In genomic region chr11:125494033-125494364, GRCh38 we compare ENCODE assay signal across 11 cellular contexts. TPM values are rescaled to one million over a fixed set of nuclear protein-coding genes. Genes with fewer than 3 reads are reported as not detected.
A peak's percentile ranks its signal among the peaks of the same experiment; 100 is the strongest.
DNase-seq lines count a peak whose midpoint lies in the region; ATAC-seq and TF ChIP-seq lines count a peak whose summit lies in the region.
"Had no signal": no experiment of that assay in that cellular context is flagged by ENCODE, and none has a peak within 500 bp of the region (broad histone marks: within the 10 kb centered on the region; RNA-seq: fewer than 3 reads in every experiment).

No MANE protein-coding gene starts in this region.

- H3K79me2 ChIP-seq in H9 (ENCODE audit: insufficient read depth, low read length) = no peaks in the 10 kb centered on the region
- H3K79me2 ChIP-seq: parathyroid adenoma had no signal

- no peak overlapping the region for H3K9ac ChIP-seq in H9 (ENCODE audit: extremely low read depth, insufficient read length, low read length)
- H3K9ac ChIP-seq: parathyroid adenoma had no signal

- no peak overlapping the region for H2BK15ac ChIP-seq in H9 (ENCODE audit: low read depth, low read length)

- POLR2A ChIA-PET in AG04449 (lab: Yijun Ruan, JAX) = no interaction called here

- no peaks in the 10 kb centered on the region for H3K79me1 ChIP-seq in H9 (ENCODE audit: insufficient read depth, low read depth, low read length, poor library complexity, severe bottlenecking)

- H3K23ac ChIP-seq in H9 (ENCODE audit: insufficient read length, low read depth, low read length) = no peak overlapping the region

- no peak overlapping the region for H2BK5ac ChIP-seq in H9 (ENCODE audit: insufficient read length, low read length)

- H3K27me3 Mint-ChIP-seq in H9 (ENCODE audit: low read depth) = peaks cover 21% of the 10 kb centered on the region
- peaks cover 29 to 30% of the 10 kb centered on the region in 2 donors for H3K27me3 Mint-ChIP-seq in effector memory CD8-positive, alpha-beta T cell

- H3K27ac Mint-ChIP-seq in H9 = peak overlapping the region in 1 of 3 experiments; percentile 97; a peak in 1 of 7 replicates
- peak overlapping the region; percentile 63 to 87 for H3K27ac Mint-ChIP-seq in effector memory CD8-positive, alpha-beta T cell

- no peak overlapping the region for H2AFZ ChIP-seq in H9 (ENCODE audit: low read length)
- H2AFZ ChIP-seq: parathyroid adenoma had no signal

- H2BK120ac ChIP-seq in H9 (ENCODE audit: low read depth, low read length, poor library complexity, severe bottlenecking) = no peak overlapping the region

- H2AK5ac ChIP-seq in H9 (ENCODE audit: insufficient read length, low read length) = no peak overlapping the region

- no peak overlapping the region for H3T11ph ChIP-seq in H9 (ENCODE audit: low read length)

- H3K36me3 Mint-ChIP-seq in H9 (ENCODE audit: insufficient read depth in 1 of 3, low read depth in 3 of 3) = peaks cover 10 to 15% (median 11%) of the 10 kb centered on the region in 3 experiments; a peak in 6 of 7 replicates
- H3K36me3 Mint-ChIP-seq in effector memory CD8-positive, alpha-beta T cell (ENCODE audit: insufficient read depth) = peaks cover 9% of the 10 kb centered on the region

- CTCF ChIA-PET in AG04449 (lab: Yijun Ruan, JAX) = interaction anchor here (1.4 kb wide), 1 partner anchor 33 kb away, joined by 3 read pairs; no protein-coding TSS in a partner anchor

- H3K4me1 ChIP-seq in H9 (ENCODE audit: insufficient read depth, low read length) = peaks cover 5% of the 10 kb centered on the region; the same call in 1 of the 2 replicates
- H3K4me1 ChIP-seq: parathyroid adenoma had no signal

- no peak overlapping the region for H4K91ac ChIP-seq in H9 (ENCODE audit: insufficient read length, low read depth, low read length)

- no peak overlapping the region for H3K4ac ChIP-seq in H9 (ENCODE audit: low read depth, low read length)

- no peak overlapping the region for H3K18ac ChIP-seq in H9 (ENCODE audit: insufficient read length, low read depth, low read length)

- peak overlapping the region; percentile 73 for H3K4me3 ChIP-seq in AG04449 (ENCODE audit: low read depth, low read length)

- no CpG with 5 or more reads among the region's 2 CpGs for WGBS in H9 (ENCODE audit: extremely low coverage, insufficient read length, low lambda C conversion rate)

- no peak for TF ChIP-seq CTCF in AG04449 (IDR thresholded peaks at IDR 0.05; ENCODE audit: insufficient read depth, low read length, missing control alignments)
- no peak for TF ChIP-seq CTCF in H9 (conservative IDR thresholded peaks at IDR 0.05)

- peak overlapping the region; percentile 97 to 99 for H3K4me3 Mint-ChIP-seq in H9
- H3K4me3 Mint-ChIP-seq in effector memory CD8-positive, alpha-beta T cell = peak overlapping the region; percentile 90 to 96

- H4K20me1 ChIP-seq in H9 (ENCODE audit: control insufficient read depth, insufficient read depth, insufficient read length) = no peaks in the 10 kb centered on the region

- H3K23me2 ChIP-seq in H9 (ENCODE audit: insufficient read length, low read depth, low read length, poor library complexity, severe bottlenecking) = peaks cover 7% of the 10 kb centered on the region

- no peaks in the 10 kb centered on the region; the same call in 1 of the 2 replicates for H3K27me3 ChIP-seq in H9 (ENCODE audit: insufficient read depth, low read length)

- no peak overlapping the region for H3K56ac ChIP-seq in H9 (ENCODE audit: insufficient read length, low read depth, low read length)

- H3K27ac ChIP-seq in H9 (ENCODE audit: insufficient read length, low read depth, low read length) = no peak overlapping the region
- H3K27ac ChIP-seq: parathyroid adenoma, transverse colon had no signal

- no peak overlapping the region for H2BK12ac ChIP-seq in H9 (ENCODE audit: insufficient read length, low read depth, low read length)

- H2BK20ac ChIP-seq in H9 (ENCODE audit: low read depth, low read length, poor library complexity, severe bottlenecking) = no peak overlapping the region

- ATAC-seq in effector memory CD8-positive, alpha-beta T cell (replicated peaks) = no peak
- ATAC-seq in HG03139 (IDR thresholded peaks at IDR 0.05; ENCODE audit: unreplicated experiment) = no peak

- DNase-seq in AG04449 (ENCODE audit: low read depth, low spot score) = no peak
- no peak for DNase-seq in H9
- DNase-seq in effector memory CD8-positive, alpha-beta T cell = no peak
- peak; percentile 64 for DNase-seq in midbrain (lab: John Stamatoyannopoulos, UW)
- DNase-seq in DMS153 (lab: John Stamatoyannopoulos, UW) = no peak
- DNase-seq in NCI-H345 treated with DMSO at 0.1 percent for 48 hours (lab: John Stamatoyannopoulos, UW; ENCODE audit: unreplicated experiment) = no peak
- no peak for DNase-seq in NCI-H2171 treated with DMSO at 0.1 percent for 48 hours (lab: John Stamatoyannopoulos, UW)
- DNase-seq: NCI-H2029 treated with DMSO at 0.1 percent for 48 hours, transverse colon had no signal

- no peak overlapping the region for H3K14ac ChIP-seq in H9 (ENCODE audit: insufficient read depth, low read length)

- H3K4me2 ChIP-seq in H9 (ENCODE audit: insufficient read depth, insufficient read length, low read length) = peak overlapping the region; percentile 75

- H3K9me3 ChIP-seq in H9 (ENCODE audit: control insufficient read depth, low read depth, low read length) = no peaks in the 10 kb centered on the region
- H3K9me3 ChIP-seq: transverse colon had no signal

- peaks cover 27 to 33% of the 10 kb centered on the region in 2 experiments for H3K4me1 Mint-ChIP-seq in H9
- peaks cover 22 to 28% of the 10 kb centered on the region in 2 donors for H3K4me1 Mint-ChIP-seq in effector memory CD8-positive, alpha-beta T cell (ENCODE audit: low read depth in 2 of 2)

- no peaks in the 10 kb centered on the region; a peak in 2 of 5 replicates for H3K9me3 Mint-ChIP-seq in H9
- H3K9me3 Mint-ChIP-seq in effector memory CD8-positive, alpha-beta T cell = no peaks in the 10 kb centered on the region

- no peak overlapping the region for H4K5ac ChIP-seq in H9 (ENCODE audit: insufficient read length, low read depth, low read length)

- no peak overlapping the region for H4K8ac ChIP-seq in H9 (replicated peaks; ENCODE audit: insufficient read length, low read depth, low read length)

RNA-seq across cellular contexts. Expression of gene FEZ1, which starts 2.1 kb away (rescaled TPM):
- total RNA-seq in H9 (2021) = 130 and 135 TPM in 2 replicates
